In genomic region chr15:65201918-65202317, GRCh38 we compare ENCODE assay signal across 16 cellular contexts. TPM values are rescaled to one million over a fixed set of nuclear protein-coding genes. Genes with fewer than 3 reads are reported as not detected.
DNase-seq lines count a peak whose midpoint lies in the region; ATAC-seq and TF ChIP-seq lines count a peak whose summit lies in the region.
"Had no signal": no experiment of that assay in that cellular context is flagged by ENCODE, and none has a peak within 500 bp of the region (broad histone marks: within the 10 kb centered on the region; RNA-seq: fewer than 3 reads in every experiment).

No MANE protein-coding gene starts in this region.

- no peak for TF ChIP-seq CTCF in epithelial cell of esophagus (IDR thresholded peaks at IDR 0.05; ENCODE audit: insufficient read depth, low read depth, low read length, missing control alignments)

- DNase-seq in NCI-H1694 treated with DMSO at 0.1 percent for 48 hours (lab: John Stamatoyannopoulos, UW) (peak; percentile 14), NCI-H1694 (lab: John Stamatoyannopoulos, UW) (no peak), SKM-1 treated with dmso at 0.1 percent for 144 hours (lab: John Stamatoyannopoulos, UW; ENCODE audit: unreplicated experiment) (peak; percentile 60), SKM-1 (lab: John Stamatoyannopoulos, UW; ENCODE audit: unreplicated experiment) (no peak), epithelial cell of esophagus (ENCODE audit: low read depth) (peak; percentile 30), posterior vena cava (ENCODE audit: low spot score) (peak; percentile 44)
- no peak for DNase-seq in effector CD4-positive, alpha-beta T cell
- DNase-seq: ACHN; CD4-positive, CD25-positive, alpha-beta regulatory T cell; DMS53; GF-D8; GOT3 had no signal

- H3K4me3 ChIP-seq in epithelial cell of esophagus (ENCODE audit: low read length), result no peak overlapping the region
- H3K4me3 ChIP-seq: BLaER1 treated with 17β-estradiol and CSF1 and Interleukin-3, amounts not matched to agents 10 nM and 100 nM; HAP-1 had no signal

- intact Hi-C loops in posterior vena cava (cut with DNase I), result no loop called here

- ATAC-seq in HG03565 (IDR thresholded peaks at IDR 0.05; ENCODE audit: unreplicated experiment), result no peak

RNA-seq across cellular contexts. Expression of gene CILP, which starts 9.4 kb away (rescaled TPM):
- total RNA-seq in posterior vena cava, result 10 to 100 TPM in 1 of 2 donors, 1 to 10 TPM in 1; 9.6 to 43.4 TPM
- total RNA-seq: A172 had no signal

RNA-seq across cellular contexts. Expression of gene CLPX, which starts 16.8 kb away (rescaled TPM):
- 10 to 100 TPM; 28.9 to 34.8 TPM for total RNA-seq in posterior vena cava

Comparison
In these comparisons a context has a peak if more than half of its experiments do, and no peak if none do; other contexts are left out.
1. DNase-seq: peak in NCI-H1694 treated with DMSO at 0.1 percent for 48 hours (single experiment), SKM-1 treated with dmso at 0.1 percent for 144 hours (single experiment), epithelial cell of esophagus (single experiment) and posterior vena cava (single experiment); none in NCI-H1694 (single experiment), SKM-1 (single experiment) and effector CD4-positive, alpha-beta T cell (single experiment).